In the genomic region with DNA sequence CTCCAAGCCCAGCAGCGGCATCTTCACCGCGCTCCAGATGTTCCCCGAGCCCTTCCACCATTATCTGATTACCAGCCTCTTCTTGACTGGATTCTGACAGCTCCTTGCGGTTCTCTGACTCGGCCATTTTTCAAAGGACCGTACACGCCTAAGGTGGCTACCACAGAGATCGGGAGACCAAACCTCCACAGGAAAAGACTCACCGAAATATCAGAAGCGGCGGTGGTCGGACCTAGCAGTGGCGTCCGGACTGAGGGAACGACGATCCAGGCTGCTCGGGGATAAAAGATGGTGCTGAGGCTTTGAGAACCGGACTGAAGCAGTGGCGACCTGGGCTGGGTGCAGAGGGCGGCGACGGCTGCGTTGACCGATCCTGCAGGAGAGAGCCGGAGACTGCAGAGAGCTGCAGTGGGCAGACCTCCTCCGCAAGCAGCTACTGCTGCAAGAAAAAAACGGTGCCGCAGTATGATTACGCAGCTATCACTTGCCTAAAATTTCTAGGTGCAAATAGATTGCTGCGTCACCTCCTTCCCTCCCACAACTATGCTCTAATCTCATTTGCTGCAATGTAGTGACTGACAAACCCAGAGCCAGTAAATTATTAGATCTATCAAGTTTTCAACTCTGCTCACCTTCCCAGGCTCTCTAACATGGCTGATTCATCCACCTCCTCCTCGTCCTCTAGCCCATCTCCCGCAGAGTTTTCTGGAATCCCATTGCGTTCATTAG, we compare ENCODE assay signal across 9 cellular contexts. TPM values are rescaled to one million over a fixed set of nuclear protein-coding genes. Genes with fewer than 3 reads are reported as not detected.
DNase-seq lines count a peak whose midpoint lies in the region; ATAC-seq and TF ChIP-seq lines count a peak whose summit lies in the region.
"Had no signal": no experiment of that assay in that cellular context is flagged by ENCODE, and none has a peak within 500 bp of the region (broad histone marks: within the 10 kb centered on the region; RNA-seq: fewer than 3 reads in every experiment).

NAP1L2 (minus strand) TSS at position 486 of the 729 bp plus-strand sequence; CDS start at position 127, 359 bp downstream.

- no peaks in the 10 kb centered on the region for H3K27me3 Mint-ChIP-seq in CD4-positive, CD25-positive, alpha-beta regulatory T cell

- peak; percentile 90 for ATAC-seq in CD4-positive, CD25-positive, alpha-beta regulatory T cell (ENCODE audit: low read depth in 2 of 2)
- peak; percentile 92 for ATAC-seq in GM21576 (IDR thresholded peaks at IDR 0.05; ENCODE audit: unreplicated experiment)
- peak; percentile 92 for ATAC-seq in Right ventricle myocardium superior (ENCODE audit: poor library complexity)
- ATAC-seq in upper lobe of right lung: peak; percentile 92
- ATAC-seq: HCT116 had no signal

- peaks cover 6 to 22% (median 14%) of the 10 kb centered on the region in 4 donors for H3K4me1 Mint-ChIP-seq in CD4-positive, CD25-positive, alpha-beta regulatory T cell

- H3K27me3 ChIP-seq in CD4-positive, CD25-positive, alpha-beta regulatory T cell (ENCODE audit: control insufficient read depth, insufficient read depth, low read length): peaks cover 3% of the 10 kb centered on the region
- H3K27me3 ChIP-seq in upper lobe of right lung: no peaks in the 10 kb centered on the region

- no peaks in the 10 kb centered on the region for H3K36me3 Mint-ChIP-seq in CD4-positive, CD25-positive, alpha-beta regulatory T cell

- peak within 1 kb of the TSS; percentile 90 for H3K4me3 ChIP-seq in CD4-positive, CD25-positive, alpha-beta regulatory T cell (ENCODE audit: low read depth, low read length)
- peak within 1 kb of the TSS; percentile 53 for H3K4me3 ChIP-seq in upper lobe of right lung

- peak within 1 kb of the TSS; percentile 74 to 94 (median 84) for H3K27ac Mint-ChIP-seq in CD4-positive, CD25-positive, alpha-beta regulatory T cell

- H3K4me1 ChIP-seq in CD4-positive, CD25-positive, alpha-beta regulatory T cell (ENCODE audit: control insufficient read depth, insufficient read depth, low read length, poor library complexity, severe bottlenecking): no peaks in the 10 kb centered on the region
- H3K4me1 ChIP-seq in upper lobe of right lung: no peaks in the 10 kb centered on the region

- H3K4me3 Mint-ChIP-seq in CD4-positive, CD25-positive, alpha-beta regulatory T cell: peak within 1 kb of the TSS; percentile 91 to 97 (median 94)

- H3K9me3 Mint-ChIP-seq in CD4-positive, CD25-positive, alpha-beta regulatory T cell: peaks cover 0 to 4% (median 0%) of the 10 kb centered on the region in 7 donors

- H3K36me3 ChIP-seq in CD4-positive, CD25-positive, alpha-beta regulatory T cell (ENCODE audit: control insufficient read depth, insufficient read depth, low read length): no peaks in the 10 kb centered on the region
- H3K36me3 ChIP-seq in upper lobe of right lung: no peaks in the 10 kb centered on the region

- intact Hi-C loops in Right ventricle myocardium superior (cut with DNase I): no loop called here
- intact Hi-C loops in upper lobe of right lung (cut with DNase I): no loop called here

- no peak for TF ChIP-seq CTCF in upper lobe of right lung (IDR thresholded peaks at IDR 0.05)

- H3K9me3 ChIP-seq in CD4-positive, CD25-positive, alpha-beta regulatory T cell (ENCODE audit: control insufficient read depth in 2 of 2, low read length in 2 of 2): no peaks in the 10 kb centered on the region
- no peaks in the 10 kb centered on the region for H3K9me3 ChIP-seq in upper lobe of right lung

- DNase-seq in CD4-positive, CD25-positive, alpha-beta regulatory T cell: peak; percentile 37 to 70 (median 64)
- DNase-seq in NCI-H460 (ENCODE audit: extremely low read depth, low read depth) (peak; percentile 38), Right ventricle myocardium superior (peak; percentile 42), nucleus accumbens (lab: John Stamatoyannopoulos, UW) (peak; percentile 0 to 81 (median 21)), upper lobe of right lung (peak; percentile 62), SHP77 (lab: John Stamatoyannopoulos, UW) (no peak)
- DNase-seq in activated naive CD4-positive, alpha-beta T cell treated with anti-CD3 and anti-CD28 coated beads, Interleukin-2, amount 50 U/mL, for 16 hours: peak; percentile 28

- peak within 1 kb of the TSS; percentile 80 for H3K27ac ChIP-seq in CD4-positive, CD25-positive, alpha-beta regulatory T cell (ENCODE audit: insufficient read depth, low read length, poor library complexity, severe bottlenecking)
- H3K27ac ChIP-seq in upper lobe of right lung: peak within 1 kb of the TSS; percentile 36

RNA-seq across cellular contexts. Expression of gene NAP1L2, which starts in this region (rescaled TPM):
- total RNA-seq in CD4-positive, CD25-positive, alpha-beta regulatory T cell: 11.4 TPM
- polyA plus RNA-seq in CD4-positive, CD25-positive, alpha-beta regulatory T cell: 1 to 10 TPM; 1.4 to 4.2 (median 3.0) TPM
- total RNA-seq in NCI-H460 (2014; rRNA removed; shearing (Covaris generic)): 2.2 and 4.6 TPM in 2 replicates
- 5.5 and 5.7 TPM in 2 replicates for polyA plus RNA-seq in NCI-H460 (2014; cell fraction: nucleus; rRNA removed)
- 5.4 TPM for total RNA-seq in Right ventricle myocardium superior
- 2.6 TPM for total RNA-seq in upper lobe of right lung

Comparison
In these comparisons a context has a peak if more than half of its experiments do, and no peak if none do; other contexts are left out.
1. DNase-seq: peak in CD4-positive, CD25-positive, alpha-beta regulatory T cell (3 of 3), NCI-H460 (single experiment), activated naive CD4-positive, alpha-beta T cell treated with anti-CD3 and anti-CD28 coated beads, Interleukin-2, amount 50 U/mL, for 16 hours (single experiment), Right ventricle myocardium superior (single experiment), nucleus accumbens (56 of 56) and upper lobe of right lung (single experiment); none in SHP77 (0 of 2).
2. Peak in every context shown above with its lines, with median percentiles within 50 percentile points of each other: ATAC-seq.